Comparison of ENCODE assay signal across 17 cellular contexts in genomic region chrX:39971760-39972159, GRCh38.
DNase-seq lines count a peak whose midpoint lies in the region; ATAC-seq and TF ChIP-seq lines count a peak whose summit lies in the region.
"Had no signal": no experiment of that assay in that cellular context is flagged by ENCODE, and none has a peak within 500 bp of the region (broad histone marks: within the 10 kb centered on the region; RNA-seq: fewer than 3 reads in every experiment).

No MANE protein-coding gene starts in this region.

- peaks cover 14% of the 10 kb centered on the region for H3K4me1 ChIP-seq in SJSA1 (replicated peaks)
- peaks cover 8% of the 10 kb centered on the region for H3K4me1 ChIP-seq in osteoblast (ENCODE audit: insufficient read depth, low read length)
- H3K4me1 ChIP-seq in smooth muscle cell (ENCODE audit: low read depth), result peaks cover 20% of the 10 kb centered on the region
- H3K4me1 ChIP-seq in SK-N-SH (ENCODE audit: control insufficient read depth in 1 of 2, insufficient read depth in 2 of 2, low read depth in 1 of 2, low read length in 1 of 2), result no peaks in the 10 kb centered on the region; a peak in 1 of 4 replicates

- H3K9me3 ChIP-seq in SJSA1 (replicated peaks) (no peaks in the 10 kb centered on the region), osteoblast (ENCODE audit: low read depth, low read length) (peaks cover 2% of the 10 kb centered on the region), smooth muscle cell (replicated peaks; ENCODE audit: low read depth) (peaks cover 4% of the 10 kb centered on the region), SK-N-SH (no peaks in the 10 kb centered on the region)
- H3K9me3 ChIP-seq: Caco-2 had no signal

- peak overlapping the region; percentile 78; the same call in 1 of the 2 replicates for H3K27ac ChIP-seq in SJSA1
- H3K27ac ChIP-seq in osteoblast (ENCODE audit: low read depth, low read length), result peak overlapping the region; percentile 81
- peak overlapping the region; percentile 13 for H3K27ac ChIP-seq in smooth muscle cell (ENCODE audit: low read depth)
- no peak overlapping the region; a peak in 1 of 4 replicates for H3K27ac ChIP-seq in SK-N-SH (ENCODE audit: low read depth in 2 of 2, low read length in 1 of 2)
- H3K27ac ChIP-seq: 22Rv1, A549, C4-2B had no signal

- POLR2A ChIA-PET in SK-N-SH (lab: Yijun Ruan, JAX), result no interaction called here

- no peaks in the 10 kb centered on the region for H4K20me1 ChIP-seq in osteoblast (ENCODE audit: insufficient read depth, low read length)
- H4K20me1 ChIP-seq in smooth muscle cell (ENCODE audit: low read depth), result no peaks in the 10 kb centered on the region
- no peaks in the 10 kb centered on the region for H4K20me1 ChIP-seq in SK-N-SH (ENCODE audit: insufficient read depth)

- DNase-seq in DMS53 (lab: John Stamatoyannopoulos, UW) (peak; percentile 3), DMS53 treated with DMSO at 0.1 percent for 48 hours (lab: John Stamatoyannopoulos, UW; ENCODE audit: unreplicated experiment) (no peak), SJSA1 (ENCODE audit: low read depth in 1 of 2, low spot score in 2 of 2) (no peak), osteoblast (ENCODE audit: insufficient read length, low spot score, missing footprints) (no peak), smooth muscle cell (lab: John Stamatoyannopoulos, UW; ENCODE audit: unreplicated experiment) (no peak), SK-N-SH (no peak)
- DNase-seq: AML-193; Caco-2; CD4-positive, alpha-beta T cell; DMS79 treated with DMSO at 0.1 percent for 48 hours; GF-D8; H9 had no signal

- TF ChIP-seq EP300 in SK-N-SH (IDR thresholded peaks at IDR 0.05; ENCODE audit: borderline replicate concordance in 1 of 2, low read depth in 1 of 2, low read length in 1 of 2), result no peak

- ATAC-seq in HG03457 (IDR thresholded peaks at IDR 0.05; ENCODE audit: unreplicated experiment), result no peak
- ATAC-seq in GM21515 (IDR thresholded peaks at IDR 0.05; ENCODE audit: unreplicated experiment), result no peak
- ATAC-seq: A549 had no signal

- H3K9me2 ChIP-seq in SK-N-SH, result no peaks in the 10 kb centered on the region

- H2AFZ ChIP-seq in osteoblast (ENCODE audit: low read length) (no peak overlapping the region), smooth muscle cell (ENCODE audit: low read depth) (no peak overlapping the region), SK-N-SH (ENCODE audit: low read depth) (no peak overlapping the region)

- no peaks in the 10 kb centered on the region for H3F3A ChIP-seq in smooth muscle cell (ENCODE audit: low read depth)
- no peaks in the 10 kb centered on the region for H3F3A ChIP-seq in SK-N-SH (replicated peaks; ENCODE audit: insufficient read depth)

- H3K79me2 ChIP-seq in osteoblast (ENCODE audit: insufficient read depth, low read length) (no peaks in the 10 kb centered on the region), smooth muscle cell (ENCODE audit: low read depth) (no peaks in the 10 kb centered on the region), SK-N-SH (ENCODE audit: insufficient read depth) (no peaks in the 10 kb centered on the region)

- H3K27me3 ChIP-seq in SJSA1 (replicated peaks) (no peaks in the 10 kb centered on the region), osteoblast (ENCODE audit: insufficient read depth, low read length) (no peaks in the 10 kb centered on the region), smooth muscle cell (ENCODE audit: low read depth) (no peaks in the 10 kb centered on the region), SK-N-SH (ENCODE audit: insufficient read depth) (no peaks in the 10 kb centered on the region; the same call in 1 of the 2 replicates)

- H3K4me3 ChIP-seq in SJSA1, result no peak overlapping the region
- H3K4me3 ChIP-seq in osteoblast (ENCODE audit: insufficient read depth, low read length), result no peak overlapping the region
- no peak overlapping the region for H3K4me3 ChIP-seq in smooth muscle cell
- H3K4me3 ChIP-seq in SK-N-SH (ENCODE audit: low read depth in 2 of 2, low read length in 1 of 2), result no peak overlapping the region; a peak in 1 of 4 replicates
- H3K4me3 ChIP-seq: A549 had no signal

- H3K9ac ChIP-seq in smooth muscle cell (ENCODE audit: low read depth), result no peak overlapping the region
- no peak overlapping the region for H3K9ac ChIP-seq in SK-N-SH

- no peak for TF ChIP-seq CTCF in osteoblast (IDR thresholded peaks at IDR 0.05; ENCODE audit: extremely low read depth, low read depth, low read length)
- no peak for TF ChIP-seq CTCF in smooth muscle cell (IDR thresholded peaks at IDR 0.05; ENCODE audit: borderline replicate concordance, insufficient read depth, poor library complexity, severe bottlenecking)
- no peak for TF ChIP-seq CTCF in SK-N-SH (IDR thresholded peaks at IDR 0.05)

- no peak overlapping the region for H3K4me2 ChIP-seq in osteoblast (ENCODE audit: insufficient read depth, low read length)
- H3K4me2 ChIP-seq in smooth muscle cell, result no peak overlapping the region
- no peak overlapping the region for H3K4me2 ChIP-seq in SK-N-SH
- H3K4me2 ChIP-seq: A549 had no signal

- TF ChIP-seq RAD21 in SK-N-SH (IDR thresholded peaks at IDR 0.05; ENCODE audit: low read length), result no peak

- 96% methylated on average over 2 of the region's 2 CpGs for WGBS in smooth muscle cell (ENCODE audit: low lambda C conversion rate)
- WGBS in SK-N-SH (ENCODE audit: low lambda C conversion rate), result 29% methylated on average over 2 of the region's 2 CpGs

- CTCF ChIA-PET in SK-N-SH (lab: Yijun Ruan, JAX), result interaction anchor here (0.9 to 1.6 kb wide), 3 partner anchors 9 to 26 kb away, joined by 3 read pairs; no protein-coding TSS in a partner anchor

- H3K36me3 ChIP-seq in SJSA1, result no peaks in the 10 kb centered on the region
- H3K36me3 ChIP-seq in osteoblast (ENCODE audit: insufficient read depth, low read length), result no peaks in the 10 kb centered on the region
- H3K36me3 ChIP-seq in smooth muscle cell (ENCODE audit: low read depth), result no peaks in the 10 kb centered on the region
- no peaks in the 10 kb centered on the region for H3K36me3 ChIP-seq in SK-N-SH (replicated peaks in 1 of 2; ENCODE audit: control insufficient read depth in 1 of 2, insufficient read depth in 2 of 2, low read length in 1 of 2)

TF ChIP-seq in SK-N-SH, 30 proteins besides CTCF, POLR2A, EP300 and RAD21 (continues in another document):
- TF ChIP-seq RCOR1 (IDR thresholded peaks at IDR 0.05; ENCODE audit: low read length), result no peak
- TF ChIP-seq GATA2 (CRISPR knock-in tag; IDR thresholded peaks at IDR 0.05), result no peak
- TF ChIP-seq MEF2A (IDR thresholded peaks at IDR 0.05; ENCODE audit: borderline replicate concordance, low read depth), result no peak
- TF ChIP-seq TEAD4 (IDR thresholded peaks at IDR 0.05; ENCODE audit: borderline replicate concordance, insufficient read depth), result no peak
- TF ChIP-seq IRF3 (IDR thresholded peaks at IDR 0.05; ENCODE audit: low read depth, low read length), result no peak
- TF ChIP-seq REST (IDR thresholded peaks at IDR 0.05; ENCODE audit: low read depth, low read length), result no peak
- no peak for TF ChIP-seq FOXJ3 (CRISPR knock-in tag; IDR thresholded peaks at IDR 0.05)
- no peak for TF ChIP-seq CHD2 (IDR thresholded peaks at IDR 0.05; ENCODE audit: low read length, partially characterized antibody)
- no peak for TF ChIP-seq GABPA (IDR thresholded peaks at IDR 0.05; ENCODE audit: low read depth)
- no peak for TF ChIP-seq ZBTB33 (IDR thresholded peaks at IDR 0.05; ENCODE audit: borderline replicate concordance, low read depth)

Comparison
In these comparisons a context has a peak if more than half of its experiments do, and no peak if none do; other contexts are left out.
1. H3K27ac ChIP-seq: peak in SJSA1 (single experiment), osteoblast (single experiment) and smooth muscle cell (single experiment); none in SK-N-SH (0 of 2).